Comparison of ENCODE assay signal across 8 cellular contexts in the genomic region with DNA sequence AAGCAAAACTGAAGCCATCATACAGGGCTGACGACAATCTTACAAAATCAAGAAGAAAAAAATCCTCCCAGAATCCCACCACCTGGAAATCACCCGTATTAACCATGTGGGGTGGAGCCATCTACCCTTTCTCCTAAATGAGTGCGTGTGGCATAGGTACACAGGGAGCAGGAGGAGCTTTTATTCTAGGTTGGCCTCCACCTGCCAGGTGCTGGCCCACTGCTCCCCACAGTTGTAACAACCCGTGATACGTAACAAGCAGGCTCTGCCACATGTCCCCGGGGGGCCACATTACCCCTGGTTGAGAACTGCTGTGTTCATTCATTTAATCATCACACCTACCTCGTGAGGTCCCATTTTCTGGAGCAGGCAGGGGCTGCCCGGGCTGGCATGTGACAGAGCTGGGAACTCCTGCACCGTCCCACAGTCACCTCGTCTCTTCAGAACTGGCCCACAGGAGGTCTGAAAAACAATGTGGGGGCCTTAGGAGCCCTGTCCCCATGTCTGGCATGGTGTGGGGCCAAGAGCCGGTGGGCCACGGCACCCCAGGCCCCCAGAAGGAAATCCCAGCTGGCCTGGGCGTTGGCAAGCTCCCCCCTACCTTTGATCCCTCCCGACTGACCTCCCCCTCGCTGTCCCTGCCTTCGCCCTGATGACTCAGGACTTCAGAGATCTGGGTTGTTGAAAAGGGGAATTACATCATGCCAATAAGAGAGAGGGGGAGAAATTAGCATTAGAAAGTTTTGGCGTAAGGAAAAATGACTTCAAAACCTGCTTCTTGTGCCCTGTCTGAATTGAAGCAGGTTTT. TPM values are rescaled to one million over a fixed set of nuclear protein-coding genes. Genes with fewer than 3 reads are reported as not detected.
DNase-seq lines count a peak whose midpoint lies in the region; ATAC-seq and TF ChIP-seq lines count a peak whose summit lies in the region.

No MANE protein-coding gene starts in this region.

- DNase-seq in ELR (ENCODE audit: low read depth) (peak; percentile 74), Panc1 (ENCODE audit: low read depth, low spot score) (no peak), epithelial cell of proximal tubule (ENCODE audit: low read depth) (peak; percentile 29), neural progenitor cell (ENCODE audit: low spot score) (no peak), NCI-H1105 (lab: John Stamatoyannopoulos, UW) (no peak), middle frontal gyrus (ENCODE audit: extremely low spot score, low spot score) (no peak)
- DNase-seq in central memory CD4-positive, alpha-beta T cell: no peak

- H3K4me2 ChIP-seq in neural progenitor cell: no peak overlapping the region

- peaks cover 94% of the 10 kb centered on the region for H3K79me2 ChIP-seq in neural progenitor cell (ENCODE audit: low read depth)

- peaks cover 19% of the 10 kb centered on the region for H3K36me3 Mint-ChIP-seq in neural progenitor cell

- H3K9ac ChIP-seq in neural progenitor cell: no peak overlapping the region

- H3K4me3 Mint-ChIP-seq in neural progenitor cell: peak overlapping the region; percentile 33

- ATAC-seq in Panc1 (peak; percentile 63), GM21360 (IDR thresholded peaks at IDR 0.05; ENCODE audit: unreplicated experiment) (no peak)

- no peaks in the 10 kb centered on the region for H3F3A ChIP-seq in neural progenitor cell (ENCODE audit: low read depth)

- H3K4me3 ChIP-seq in Panc1 (ENCODE audit: low read depth in 2 of 2, low read length in 2 of 2): no peak overlapping the region
- H3K4me3 ChIP-seq in epithelial cell of proximal tubule (ENCODE audit: low read depth, low read length): peak overlapping the region; percentile 2
- no peak overlapping the region for H3K4me3 ChIP-seq in neural progenitor cell

- H3K27me3 ChIP-seq in Panc1 (ENCODE audit: control insufficient read depth, insufficient read depth, low read length) (no peaks in the 10 kb centered on the region), neural progenitor cell (no peaks in the 10 kb centered on the region)

- H3K4me1 ChIP-seq in Panc1 (ENCODE audit: control insufficient read depth, insufficient read depth, low read length) (peaks cover 34% of the 10 kb centered on the region), neural progenitor cell (no peaks in the 10 kb centered on the region)

- peaks cover 100% of the 10 kb centered on the region for H4K20me1 ChIP-seq in neural progenitor cell (ENCODE audit: low read depth)

- in situ Hi-C loops in Panc1 (cut with HindIII; ENCODE audit: low pct_unique_long_range_greater_than_20kb, low sequenced_read_pairs): no loop called here

- no peaks in the 10 kb centered on the region for H3K9me3 Mint-ChIP-seq in neural progenitor cell

- peak overlapping the region; percentile 54 for H3K27ac Mint-ChIP-seq in neural progenitor cell

- TF ChIP-seq CTCF in Panc1 (IDR thresholded peaks at IDR 0.05): no peak
- TF ChIP-seq CTCF in epithelial cell of proximal tubule (conservative IDR thresholded peaks at IDR 0.05; ENCODE audit: low read depth, low read length): no peak
- TF ChIP-seq CTCF in neural progenitor cell (IDR thresholded peaks at IDR 0.05): no peak

- no peak overlapping the region for H3K27ac ChIP-seq in Panc1 (ENCODE audit: low read length)
- H3K27ac ChIP-seq in neural progenitor cell: no peak overlapping the region

- CTCF ChIA-PET in Panc1 (lab: Charles Lee): no interaction called here

- H3K4me1 Mint-ChIP-seq in neural progenitor cell: peaks cover 44% of the 10 kb centered on the region

- H2AFZ ChIP-seq in neural progenitor cell (replicated peaks): no peak overlapping the region

- H3K27me3 Mint-ChIP-seq in neural progenitor cell (ENCODE audit: insufficient read depth, low read depth): peaks cover 3% of the 10 kb centered on the region

- intact Hi-C loops in Panc1 (cut with micrococcal nuclease; ENCODE audit: unreplicated experiment): no loop called here

- H3K9me3 ChIP-seq in Panc1 (ENCODE audit: control insufficient read depth, insufficient read depth, low read depth, low read length): no peaks in the 10 kb centered on the region
- no peaks in the 10 kb centered on the region for H3K9me3 ChIP-seq in neural progenitor cell (ENCODE audit: low read depth)

- H3K36me3 ChIP-seq in Panc1 (ENCODE audit: control insufficient read depth, insufficient read depth, low read length) (no peaks in the 10 kb centered on the region), neural progenitor cell (no peaks in the 10 kb centered on the region)

- POLR2A ChIA-PET in Panc1 (lab: Charles Lee): no interaction called here

- no TSS peak for BruUV-seq in Panc1 (replicated peaks; lab: Mats Ljungman, UMichigan)

RNA-seq across cellular contexts. Expression of gene CMIP, which starts 12.9 kb away (rescaled TPM):
- total RNA-seq in Panc1 (2021; ENCODE audit: unreplicated experiment): 49.7 TPM
- 32.8 TPM for polyA plus RNA-seq in Panc1 (2012; ENCODE audit: insufficient read length)
- total RNA-seq in epithelial cell of proximal tubule: 13.6 and 19.1 TPM in 2 replicates
- total RNA-seq in neural progenitor cell (ENCODE audit: low replicate concordance): 6.6 and 12.5 TPM in 2 replicates

Comparison
In these comparisons a context has a peak if more than half of its experiments do, and no peak if none do; other contexts are left out.
1. DNase-seq: peak in ELR (single experiment) and epithelial cell of proximal tubule (single experiment); none in Panc1 (single experiment), neural progenitor cell (single experiment), NCI-H1105 (single experiment), middle frontal gyrus (single experiment) and central memory CD4-positive, alpha-beta T cell (single experiment).